ENCODE assay signal across 17 cellular contexts in the genomic region with DNA sequence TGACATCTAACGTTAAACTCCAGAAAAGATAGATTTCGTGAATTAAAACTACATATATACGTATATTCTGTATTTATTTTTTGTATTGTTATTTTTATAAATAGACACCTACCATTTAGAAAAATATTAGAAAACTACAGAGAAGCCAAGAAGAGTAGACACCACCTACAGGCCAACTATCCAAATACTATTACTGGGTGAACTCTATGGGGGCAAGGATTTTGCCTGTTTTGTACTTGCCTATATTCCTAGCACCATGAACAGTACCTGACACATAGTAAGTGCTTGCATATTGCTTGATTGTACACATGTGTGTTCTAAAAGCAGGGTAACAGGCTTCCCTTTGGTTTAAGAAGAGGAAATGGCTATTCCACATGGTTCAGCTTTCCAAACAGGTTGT. TPM values are rescaled to one million over a fixed set of nuclear protein-coding genes. Genes with fewer than 3 reads are reported as not detected.
"Had no signal": no experiment of that assay in that cellular context is flagged by ENCODE, and none has a peak within 500 bp of the region (broad histone marks: within the 10 kb centered on the region; RNA-seq: fewer than 3 reads in every experiment).

No MANE protein-coding gene starts in this region.

- H3K4me3 ChIP-seq: ascending aorta, coronary artery, mucosa of descending colon, psoas muscle, sigmoid colon, upper lobe of right lung had no signal

- H3K27me3 Mint-ChIP-seq: activated CD4-positive, alpha-beta T cell treated with anti-CD3 and anti-CD28 coated beads for 36 hours; natural killer cell treated with Interleukin-12 subunit alpha and Interleukin-12 subunit beta and Interleukin-15 and Interleukin-18, amount 100 ng/mL, for 72 hours had no signal

- ATAC-seq: activated CD4-positive, alpha-beta T cell treated with anti-CD3 and anti-CD28 coated beads for 36 hours; activated CD8-positive, alpha-beta T cell treated with anti-CD3 and anti-CD28 coated beads, Interleukin-2, amount 10 ng/mL, durations not matched to agents 7 days and 5 days; left colon; mucosa of descending colon; natural killer cell treated with Interleukin-12 subunit alpha and Interleukin-12 subunit beta and Interleukin-15 and Interleukin-18, amount 100 ng/mL, for 72 hours; upper lobe of right lung had no signal

- H3K4me1 ChIP-seq: ascending aorta, upper lobe of right lung had no signal

- H3K27ac ChIP-seq: ascending aorta, coronary artery, upper lobe of right lung, WERI-Rb-1 had no signal

- DNase-seq: activated CD4-positive, alpha-beta T cell treated with anti-CD3 and anti-CD28 coated beads for 36 hours; activated CD8-positive, alpha-beta memory T cell treated with anti-CD3 and anti-CD28 coated beads, Interleukin-2, amount 50 U/mL, for 48 hours; activated CD8-positive, alpha-beta T cell treated with anti-CD3 and anti-CD28 coated beads, Interleukin-2, amount 10 ng/mL, durations not matched to agents 7 days and 5 days; effector CD4-positive, alpha-beta T cell; left colon; mucosa of descending colon; occipital lobe; psoas muscle; sigmoid colon; stimulated activated CD4-positive, alpha-beta T cell treated with anti-CD3 and anti-CD28 coated beads, Interleukin-12 subunit alpha, Interleukin-12 subunit beta, amount 100 ng/mL, for 4 hours; stimulated activated naive CD4-positive, alpha-beta T cell treated with Interleukin-2 at 50 U/mL for 16 hours; T1000; upper lobe of right lung; WERI-Rb-1 had no signal

- H3K27me3 ChIP-seq: ascending aorta, sigmoid colon, upper lobe of right lung had no signal

- H3K27ac Mint-ChIP-seq: activated CD4-positive, alpha-beta T cell treated with anti-CD3 and anti-CD28 coated beads for 36 hours; natural killer cell treated with Interleukin-12 subunit alpha and Interleukin-12 subunit beta and Interleukin-15 and Interleukin-18, amount 100 ng/mL, for 72 hours had no signal

- H3K9me3 Mint-ChIP-seq: natural killer cell treated with Interleukin-12 subunit alpha and Interleukin-12 subunit beta and Interleukin-15 and Interleukin-18, amount 100 ng/mL, for 72 hours had no signal

- H3K4me3 Mint-ChIP-seq: activated CD4-positive, alpha-beta T cell treated with anti-CD3 and anti-CD28 coated beads for 36 hours; activated CD8-positive, alpha-beta T cell treated with anti-CD3 and anti-CD28 coated beads, Interleukin-2, amount 10 ng/mL, durations not matched to agents 7 days and 5 days; natural killer cell treated with Interleukin-12 subunit alpha and Interleukin-12 subunit beta and Interleukin-15 and Interleukin-18, amount 100 ng/mL, for 72 hours had no signal

- H3K9me3 ChIP-seq: ascending aorta, mucosa of descending colon, psoas muscle, sigmoid colon, upper lobe of right lung had no signal

RNA-seq across cellular contexts. Expression of a gene that starts 24.4 kb away (rescaled TPM):
- total RNA-seq: activated CD4-positive, alpha-beta T cell treated with anti-CD3 and anti-CD28 coated beads for 36 hours; natural killer cell treated with Interleukin-12 subunit alpha and Interleukin-12 subunit beta and Interleukin-15 and Interleukin-18, amount 100 ng/mL, for 72 hours had no signal
